In the genomic region with DNA sequence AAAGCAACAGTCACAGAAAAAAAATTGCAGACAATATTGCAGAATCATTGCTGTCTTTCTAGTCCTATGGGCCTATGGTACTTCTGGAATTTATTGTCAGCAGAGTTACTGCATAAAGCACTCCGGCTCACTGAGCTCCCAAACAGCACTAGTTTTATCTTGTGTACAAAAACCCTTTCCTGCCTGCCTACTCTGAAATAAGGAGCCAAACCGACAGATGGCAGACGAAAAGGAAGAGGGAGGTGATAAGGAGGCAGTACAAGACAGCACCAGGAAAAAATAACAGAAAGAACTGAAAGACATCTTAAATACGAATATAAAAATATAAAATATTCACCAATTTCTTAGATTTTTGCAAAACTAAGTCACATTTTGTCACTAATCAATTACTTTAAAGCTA, we compare ENCODE assay signal across 12 cellular contexts. TPM values are rescaled to one million over a fixed set of nuclear protein-coding genes. Genes with fewer than 3 reads are reported as not detected.
DNase-seq lines count a peak whose midpoint lies in the region; ATAC-seq and TF ChIP-seq lines count a peak whose summit lies in the region.
"Had no signal": no experiment of that assay in that cellular context is flagged by ENCODE, and none has a peak within 500 bp of the region (broad histone marks: within the 10 kb centered on the region; RNA-seq: fewer than 3 reads in every experiment).

No MANE protein-coding gene starts in this region.

- H3K27me3 ChIP-seq in DND-41 (ENCODE audit: insufficient read depth, low read length, poor library complexity) (no peaks in the 10 kb centered on the region), foreskin keratinocyte (no peaks in the 10 kb centered on the region)

- H3K4me3 ChIP-seq in DND-41 (ENCODE audit: low read depth in 1 of 2, low read length in 2 of 2) (no peak overlapping the region), cardiac fibroblast (replicated peaks in 1 of 2; ENCODE audit: low read depth in 2 of 2, low read length in 2 of 2) (no peak overlapping the region)

- peaks cover 42% of the 10 kb centered on the region; the same call in 1 of the 2 replicates for H4K20me1 ChIP-seq in DND-41 (ENCODE audit: insufficient read depth, low read length)

- intact Hi-C loops in CD14-positive monocyte (cut with micrococcal nuclease) = loop anchor here in 1 of 2 donors (10.0 kb wide), 1 partner anchor 63 kb away; no protein-coding TSS in a partner anchor

- H3K36me3 Mint-ChIP-seq in memory B cell (peaks cover 8% of the 10 kb centered on the region), CD14-positive monocyte (peaks cover 0 to 4% of the 10 kb centered on the region in 2 donors)

- no peaks in the 10 kb centered on the region for H3K4me1 ChIP-seq in DND-41 (ENCODE audit: insufficient read depth, low read length)
- no peaks in the 10 kb centered on the region for H3K4me1 ChIP-seq in foreskin keratinocyte

- H3K9ac ChIP-seq in DND-41 (ENCODE audit: low read depth, low read length) = no peak overlapping the region
- H3K9ac ChIP-seq: KMS-11 had no signal

- H2AFZ ChIP-seq in DND-41 (ENCODE audit: low read depth, low read length) = no peak overlapping the region

- H3K27ac ChIP-seq in DND-41 (ENCODE audit: low read length) = no peak overlapping the region
- H3K27ac ChIP-seq in foreskin keratinocyte = no peak overlapping the region
- H3K27ac ChIP-seq: KMS-11 had no signal

- no peaks in the 10 kb centered on the region for H3K36me3 ChIP-seq in DND-41 (ENCODE audit: insufficient read depth, low read length)

- H3K9me3 Mint-ChIP-seq in memory B cell (no peaks in the 10 kb centered on the region), CD14-positive monocyte (peaks cover 0 to 5% (median 4%) of the 10 kb centered on the region in 7 donors)

- ATAC-seq in DND-41 (ENCODE audit: insufficient read depth, low read depth) (0 out of 3 replicates have a peak, but pooled peaks have one; percentile 37), memory B cell (ENCODE audit: low read depth) (no peak), foreskin keratinocyte (no peak)

- DNase-seq in DND-41 (peak; percentile 10), NCI-H446 (lab: John Stamatoyannopoulos, UW) (peak; percentile 7 to 43), cardiac fibroblast (ENCODE audit: low read depth in 2 of 2) (peak; percentile 38 to 80), memory B cell (ENCODE audit: low spot score in 2 of 2) (no peak), NCI-H748 treated with DMSO at 0.1 percent for 48 hours (lab: John Stamatoyannopoulos, UW) (no peak), NCI-H1105 (lab: John Stamatoyannopoulos, UW) (no peak), CD14-positive monocyte (ENCODE audit: low spot score) (no peak), foreskin keratinocyte (no peak)
- DNase-seq: DMS53, glutamatergic neuron, NCI-H526 had no signal

- no peaks in the 10 kb centered on the region for H3K27me3 Mint-ChIP-seq in memory B cell
- no peaks in the 10 kb centered on the region for H3K27me3 Mint-ChIP-seq in CD14-positive monocyte (ENCODE audit: low read depth in 3 of 3)

- H3K4me2 ChIP-seq in DND-41 (ENCODE audit: insufficient read depth, low read length) = no peak overlapping the region
- H3K4me2 ChIP-seq: KMS-11 had no signal

- H3K4me1 Mint-ChIP-seq in memory B cell = peaks cover 47% of the 10 kb centered on the region
- H3K4me1 Mint-ChIP-seq in CD14-positive monocyte = peaks cover 52% of the 10 kb centered on the region

- H3K4me3 Mint-ChIP-seq in memory B cell (peak overlapping the region; percentile 27), CD14-positive monocyte (no peak overlapping the region)

- TF ChIP-seq CTCF in DND-41 (IDR thresholded peaks at IDR 0.05; ENCODE audit: borderline replicate concordance, extremely low read depth, low read length, poor library complexity, severe bottlenecking) (no peak), cardiac fibroblast (IDR thresholded peaks at IDR 0.05; ENCODE audit: low read depth, low read length) (peak; percentile 24), CD14-positive monocyte (IDR thresholded peaks at IDR 0.05) (no peak), foreskin keratinocyte (conservative IDR thresholded peaks at IDR 0.05) (no peak)

- H3K27ac Mint-ChIP-seq in memory B cell (no peak overlapping the region), CD14-positive monocyte (peak overlapping the region in 2 of 7 donors; percentile 37 to 60)

- peaks cover 86% of the 10 kb centered on the region for H3K79me2 ChIP-seq in DND-41 (ENCODE audit: insufficient read depth, low read length)

- H3K9me3 ChIP-seq in DND-41 (ENCODE audit: insufficient read depth, low read length, severe bottlenecking) = no peaks in the 10 kb centered on the region

RNA-seq across cellular contexts. Expression of a gene that starts 15.6 kb away (rescaled TPM):
- polyA plus RNA-seq in CD14-positive monocyte = 1 to 10 TPM; 7.5 to 9.7 TPM
- total RNA-seq in foreskin keratinocyte = 30.5 and 34.4 TPM in 2 replicates
- 5.7 and 6.5 TPM in 2 replicates for polyA plus RNA-seq in foreskin keratinocyte

Comparison
In these comparisons a context has a peak if more than half of its experiments do, and no peak if none do; other contexts are left out.
1. DNase-seq: peak in DND-41 (single experiment), NCI-H446 (2 of 2) and cardiac fibroblast (2 of 2); none in memory B cell (0 of 2), NCI-H748 treated with DMSO at 0.1 percent for 48 hours (single experiment), NCI-H1105 (single experiment), CD14-positive monocyte (single experiment) and foreskin keratinocyte (0 of 2).